26 cellular contexts compared by ENCODE assay signal in the genomic region with DNA sequence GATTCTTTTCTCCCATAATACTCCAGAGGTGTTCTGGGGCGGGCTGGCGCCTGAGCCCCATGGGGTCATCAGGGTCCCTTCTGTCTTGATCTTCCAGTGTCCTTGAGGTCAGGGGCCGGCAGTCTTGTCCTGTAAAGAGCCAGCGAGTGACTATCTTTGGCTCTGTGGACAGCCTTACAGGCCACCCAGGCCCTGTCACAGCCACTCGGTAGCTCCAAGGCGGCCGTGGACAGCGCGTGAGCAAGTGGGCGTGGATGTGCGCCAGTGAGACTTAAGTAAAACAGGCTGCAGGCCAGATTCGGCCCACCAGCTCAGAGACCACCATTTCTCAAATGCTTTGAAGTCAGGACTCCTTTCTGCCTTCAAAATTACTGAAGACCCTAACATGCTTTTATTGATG. TPM values are rescaled to one million over a fixed set of nuclear protein-coding genes. Genes with fewer than 3 reads are reported as not detected.
"Had no signal": no experiment of that assay in that cellular context is flagged by ENCODE, and none has a peak within 500 bp of the region (broad histone marks: within the 10 kb centered on the region; RNA-seq: fewer than 3 reads in every experiment).

No MANE protein-coding gene starts in this region.

- H3K27ac Mint-ChIP-seq: activated naive CD8-positive, alpha-beta T cell; activated T-helper 1 cell treated with anti-CD3 and anti-CD28 coated beads, Interleukin-12 subunit alpha, Interleukin-12 subunit beta, Interleukin-2, Interleukin-4 antibody, amounts not matched to agents 30 ng/mL and 10 ng/mL and 1 ng/mL, durations not matched to agents 14 hours and 24 hours and 36 hours; neural progenitor cell; type B pancreatic cell had no signal

- DNase-seq: activated CD4-positive, alpha-beta T cell treated with anti-CD3 and anti-CD28 coated beads for 1 hour; amygdala; gastrocnemius medialis; heart left ventricle; immature natural killer cell; kidney glomerular epithelial cell; left ventricle myocardium superior; mesenchymal stem cell; mucosa of descending colon; naive B cell; stimulated activated CD4-positive, alpha-beta T cell treated with anti-CD3 and anti-CD28 coated beads, Interleukin-4, amount 100 ng/mL, for 1 hour; stimulated activated naive CD8-positive, alpha-beta T cell treated with anti-CD3 and anti-CD28 coated beads, Interleukin-15, amount 100 ng/mL, for 72 hours; WERI-Rb-1 had no signal

- ATAC-seq: esophagus mucosa; gastrocnemius medialis; heart left ventricle; left ventricle myocardium superior; mucosa of descending colon; sciatic nerve; stimulated activated naive CD8-positive, alpha-beta T cell treated with anti-CD3 and anti-CD28 coated beads, Interleukin-15, amount 100 ng/mL, for 72 hours had no signal

- H3K9me3 ChIP-seq: gastrocnemius medialis, heart left ventricle, mucosa of descending colon had no signal

- H3K4me3 Mint-ChIP-seq: activated naive CD8-positive, alpha-beta T cell; activated T-helper 1 cell treated with anti-CD3 and anti-CD28 coated beads, Interleukin-12 subunit alpha, Interleukin-12 subunit beta, Interleukin-2, Interleukin-4 antibody, amounts not matched to agents 30 ng/mL and 10 ng/mL and 1 ng/mL, durations not matched to agents 14 hours and 24 hours and 36 hours; immature natural killer cell; neural progenitor cell; stimulated activated naive CD8-positive, alpha-beta T cell treated with anti-CD3 and anti-CD28 coated beads, Interleukin-15, amount 100 ng/mL, for 72 hours; T-helper 1 cell treated with Interleukin-12 subunit alpha and Interleukin-12 subunit beta and Interleukin-4 antibody, amounts not matched to agents 30 μg/mL and 1 μg/mL, for 36 hours had no signal

- H3K36me3 ChIP-seq: neural progenitor cell had no signal

- H3K27me3 ChIP-seq: gastrocnemius medialis, heart left ventricle, neural progenitor cell had no signal

- H3K27ac ChIP-seq: coronary artery, gastrocnemius medialis, neural progenitor cell, WERI-Rb-1 had no signal

- H3K9me3 Mint-ChIP-seq: activated T-helper 1 cell treated with anti-CD3 and anti-CD28 coated beads, Interleukin-12 subunit alpha, Interleukin-12 subunit beta, Interleukin-2, Interleukin-4 antibody, amounts not matched to agents 30 ng/mL and 10 ng/mL and 1 ng/mL, durations not matched to agents 14 hours and 24 hours and 36 hours; immature natural killer cell; stimulated activated naive CD8-positive, alpha-beta T cell treated with anti-CD3 and anti-CD28 coated beads, Interleukin-15, amount 100 ng/mL, for 72 hours; T-helper 1 cell treated with Interleukin-12 subunit alpha and Interleukin-12 subunit beta and Interleukin-4 antibody, amounts not matched to agents 30 μg/mL and 1 μg/mL, for 36 hours; type B pancreatic cell had no signal

- H3K4me3 ChIP-seq: coronary artery, gastrocnemius medialis, heart left ventricle, mucosa of descending colon, neural progenitor cell, smooth muscle cell had no signal

- H3K27me3 Mint-ChIP-seq: activated naive CD8-positive, alpha-beta T cell; naive B cell; stimulated activated naive CD8-positive, alpha-beta T cell treated with anti-CD3 and anti-CD28 coated beads, Interleukin-15, amount 100 ng/mL, for 72 hours; type B pancreatic cell had no signal

RNA-seq across cellular contexts. Expression of a gene that starts 31.0 kb away (rescaled TPM):
- total RNA-seq: activated CD8-positive, alpha-beta memory T cell treated with anti-CD3 and anti-CD28 coated beads for 36 hours; activated T-helper 1 cell treated with anti-CD3 and anti-CD28 coated beads, Interleukin-12 subunit alpha, Interleukin-12 subunit beta, Interleukin-2, Interleukin-4 antibody, amounts not matched to agents 30 ng/mL and 10 ng/mL and 1 ng/mL, durations not matched to agents 14 hours and 24 hours and 36 hours; esophagus mucosa; gastrocnemius medialis; heart left ventricle; left ventricle myocardium superior; mucosa of descending colon; osteoblast; pulmonary artery endothelial cell; sciatic nerve; smooth muscle cell had no signal
- polyA plus RNA-seq: heart left ventricle, immature natural killer cell, smooth muscle cell had no signal

RNA-seq across cellular contexts. Expression of a gene that starts 52.8 kb away (rescaled TPM):
- total RNA-seq: activated CD8-positive, alpha-beta memory T cell treated with anti-CD3 and anti-CD28 coated beads for 36 hours; activated T-helper 1 cell treated with anti-CD3 and anti-CD28 coated beads, Interleukin-12 subunit alpha, Interleukin-12 subunit beta, Interleukin-2, Interleukin-4 antibody, amounts not matched to agents 30 ng/mL and 10 ng/mL and 1 ng/mL, durations not matched to agents 14 hours and 24 hours and 36 hours; esophagus mucosa; gastrocnemius medialis; heart left ventricle; left ventricle myocardium superior; mucosa of descending colon; pulmonary artery endothelial cell; sciatic nerve; smooth muscle cell; temporal lobe had no signal
- polyA plus RNA-seq: immature natural killer cell had no signal

RNA-seq across cellular contexts. Expression of a gene that starts 57.3 kb away (rescaled TPM):
- total RNA-seq: activated CD8-positive, alpha-beta memory T cell treated with anti-CD3 and anti-CD28 coated beads for 36 hours; activated T-helper 1 cell treated with anti-CD3 and anti-CD28 coated beads, Interleukin-12 subunit alpha, Interleukin-12 subunit beta, Interleukin-2, Interleukin-4 antibody, amounts not matched to agents 30 ng/mL and 10 ng/mL and 1 ng/mL, durations not matched to agents 14 hours and 24 hours and 36 hours; esophagus mucosa; gastrocnemius medialis; heart left ventricle; left ventricle myocardium superior; mucosa of descending colon; osteoblast; pulmonary artery endothelial cell; sciatic nerve; smooth muscle cell; temporal lobe had no signal
- polyA plus RNA-seq: heart left ventricle, immature natural killer cell, smooth muscle cell had no signal
